9 cellular contexts compared by ENCODE assay signal in the genomic region with DNA sequence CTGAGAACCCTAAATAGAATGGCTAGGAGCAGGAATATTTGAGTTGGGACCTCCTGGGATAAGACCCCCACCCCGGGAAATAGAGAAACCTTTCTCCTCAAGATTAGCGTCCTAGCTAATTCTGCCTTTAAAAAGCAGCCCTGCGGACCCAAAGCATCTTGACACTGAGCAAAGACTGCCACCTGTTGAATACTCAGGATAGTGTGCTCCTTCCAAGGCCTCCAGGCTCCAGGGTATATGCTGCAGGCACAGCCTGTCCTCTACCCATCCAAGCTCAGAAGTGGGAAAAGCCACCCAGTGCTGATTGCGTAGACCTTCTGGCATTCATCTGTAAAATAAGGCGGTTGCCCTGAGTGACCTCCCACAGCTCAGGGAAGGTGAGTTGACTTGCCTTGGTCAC.
DNase-seq lines count a peak whose midpoint lies in the region; ATAC-seq and TF ChIP-seq lines count a peak whose summit lies in the region.
"Had no signal": no experiment of that assay in that cellular context is flagged by ENCODE, and none has a peak within 500 bp of the region (broad histone marks: within the 10 kb centered on the region; RNA-seq: fewer than 3 reads in every experiment).

No MANE protein-coding gene starts in this region.

- H4K20me1 ChIP-seq in KMS-11 (ENCODE audit: insufficient read depth): no peaks in the 10 kb centered on the region

- H3K36me3 Mint-ChIP-seq in MCF 10A (ENCODE audit: insufficient read depth, unreplicated experiment): no peaks in the 10 kb centered on the region

- peak; percentile 71 for DNase-seq in DMS53 treated with DMSO at 0.1 percent for 48 hours (lab: John Stamatoyannopoulos, UW; ENCODE audit: unreplicated experiment)
- DNase-seq in MCF 10A (ENCODE audit: unreplicated experiment): peak; percentile 61
- DNase-seq in iris pigment epithelial cell (ENCODE audit: low read depth): peak; percentile 67
- peak in 1 of 2 donors; percentile 62 for DNase-seq in suprapubic skin (ENCODE audit: low spot score in 2 of 2)

- H3K4me1 ChIP-seq in KMS-11 (ENCODE audit: low read depth, poor library complexity, severe bottlenecking) (peaks cover 13% of the 10 kb centered on the region), suprapubic skin (peaks cover 10% of the 10 kb centered on the region)
- H3K4me1 ChIP-seq: SJSA1 had no signal

- H3K27ac ChIP-seq in KMS-11: no peak overlapping the region
- no peak overlapping the region for H3K27ac ChIP-seq in suprapubic skin
- H3K27ac ChIP-seq: SJSA1 had no signal

- no peaks in the 10 kb centered on the region for H3K9me3 Mint-ChIP-seq in MCF 10A (ENCODE audit: unreplicated experiment)

- no peak overlapping the region for H3K27ac Mint-ChIP-seq in MCF 10A (ENCODE audit: low read depth, unreplicated experiment)

- H3K36me3 ChIP-seq in KMS-11 (ENCODE audit: insufficient read depth) (no peaks in the 10 kb centered on the region), suprapubic skin (no peaks in the 10 kb centered on the region)
- H3K36me3 ChIP-seq: SJSA1 had no signal

- intact Hi-C loops in MCF 10A (cut with micrococcal nuclease): loop anchor here (1.0 to 10.0 kb wide), 6 partner anchors 87 to 1580 kb away; partner anchors contain the start of gene MAF

- H3K27me3 Mint-ChIP-seq in MCF 10A (ENCODE audit: insufficient read depth, unreplicated experiment): no peaks in the 10 kb centered on the region

- H3K9ac ChIP-seq in KMS-11: no peak overlapping the region

- TF ChIP-seq CTCF in KMS-11 (conservative IDR thresholded peaks at IDR 0.05; ENCODE audit: low read depth, low read length) (peak; percentile 75), MCF 10A (IDR thresholded peaks at IDR 0.05; ENCODE audit: unreplicated experiment) (peak; percentile 48), suprapubic skin (IDR thresholded peaks at IDR 0.05) (peak; percentile 28 to 51)

- H2AFZ ChIP-seq in KMS-11 (ENCODE audit: low read depth): no peak overlapping the region

- TF ChIP-seq EP300 in suprapubic skin (IDR thresholded peaks at IDR 0.05): no peak

- peaks cover 6% of the 10 kb centered on the region for H3K4me1 Mint-ChIP-seq in MCF 10A (ENCODE audit: insufficient read depth, unreplicated experiment)

- CTCF ChIA-PET in MCF 10A (lab: Yijun Ruan, JAX): interaction anchor here (0.5 to 1.6 kb wide), 25 partner anchors 10 to 1379 kb away, joined by 3 to 6 read pairs (median 4); no protein-coding TSS in a partner anchor

- POLR2A ChIA-PET in MCF 10A (lab: Yijun Ruan, JAX): interaction anchor here (1.7 kb wide), 1 partner anchor 482 kb away, joined by 3 read pairs; no protein-coding TSS in a partner anchor

- H3K79me2 ChIP-seq in KMS-11 (ENCODE audit: insufficient read depth, low read depth): no peaks in the 10 kb centered on the region

- no peak for TF ChIP-seq POLR2A in suprapubic skin (IDR thresholded peaks at IDR 0.05)

- 31% methylated on average over 3 of the region's 5 CpGs for WGBS in suprapubic skin

- ATAC-seq in HG03135 (IDR thresholded peaks at IDR 0.05; ENCODE audit: unreplicated experiment) (no peak), HG02642 (IDR thresholded peaks at IDR 0.05; ENCODE audit: poor library complexity, unreplicated experiment) (no peak), HG03159 (IDR thresholded peaks at IDR 0.05; ENCODE audit: unreplicated experiment) (no peak)

- H3K4me3 Mint-ChIP-seq in MCF 10A (ENCODE audit: unreplicated experiment): no peak overlapping the region

- H3K4me3 ChIP-seq in KMS-11 (IDR thresholded peaks at IDR 0.05; ENCODE audit: insufficient read depth, low read depth, low read length): no peak overlapping the region
- H3K4me3 ChIP-seq in suprapubic skin: no peak overlapping the region
- H3K4me3 ChIP-seq: SJSA1 had no signal

- no peaks in the 10 kb centered on the region for H3K9me3 ChIP-seq in suprapubic skin
- H3K9me3 ChIP-seq: SJSA1 had no signal

- BruUV-seq in MCF 10A (replicated peaks; lab: Mats Ljungman, UMichigan): no TSS peak

- H3K4me2 ChIP-seq in KMS-11: no peak overlapping the region

- H3K27me3 ChIP-seq in KMS-11 (ENCODE audit: insufficient read depth, low read depth) (no peaks in the 10 kb centered on the region), suprapubic skin (no peaks in the 10 kb centered on the region)
- H3K27me3 ChIP-seq: SJSA1 had no signal
